In genomic region chr11:6237903-6238302, GRCh38 we compare ENCODE assay signal across 24 cellular contexts. TPM values are rescaled to one million over a fixed set of nuclear protein-coding genes. Genes with fewer than 3 reads are reported as not detected.
"Had no signal": no experiment of that assay in that cellular context is flagged by ENCODE, and none has a peak within 500 bp of the region (broad histone marks: within the 10 kb centered on the region; RNA-seq: fewer than 3 reads in every experiment).

No MANE protein-coding gene starts in this region.

- DNase-seq: colonic mucosa; dermis blood vessel endothelial cell; erythroblast; foreskin melanocyte; head of caudate nucleus; hippocampal formation; left colon; left ventricle myocardium superior; mucosa of descending colon; natural killer cell; posterior cingulate gyrus; sigmoid colon; stimulated activated CD4-positive, alpha-beta T cell treated with anti-CD3 and anti-CD28 coated beads, Interleukin-2, amount 100 ng/mL, for 24 hours; stimulated activated CD4-positive, alpha-beta T cell treated with anti-CD3 and anti-CD28 coated beads, Interleukin-4, amount 100 ng/mL, for 4 hours; stimulated activated naive CD4-positive, alpha-beta T cell had no signal

- H3K4me3 ChIP-seq: colonic mucosa, mucosa of descending colon, right atrium auricular region, sigmoid colon, skin epidermis had no signal

- H3K36me3 ChIP-seq: colonic mucosa, right atrium auricular region, sigmoid colon had no signal

- ATAC-seq: left colon, left ventricle myocardium superior, mucosa of descending colon, natural killer cell had no signal

- H3K9me3 ChIP-seq: colonic mucosa, mucosa of descending colon, right atrium auricular region, sigmoid colon had no signal

- H3K27ac ChIP-seq: colonic mucosa, right atrium auricular region, sigmoid colon, skin epidermis had no signal

- H3K27me3 ChIP-seq: colonic mucosa, right atrium auricular region, sigmoid colon had no signal

RNA-seq across cellular contexts. Expression of gene CNGA4, which starts 1.0 kb away (rescaled TPM):
- total RNA-seq: dermis blood vessel endothelial cell, endothelial cell of umbilical vein, left ventricle myocardium superior, myocyte, osteocyte, right atrium auricular region had no signal

RNA-seq across cellular contexts. Expression of gene CCKBR, which starts 21.7 kb away (rescaled TPM):
- total RNA-seq: colonic mucosa, dermis blood vessel endothelial cell, endothelial cell of umbilical vein, kidney epithelial cell, left colon, left ventricle myocardium superior, mammary epithelial cell, myocyte, natural killer cell, osteocyte, right atrium auricular region had no signal
- polyA plus RNA-seq: endothelial cell of umbilical vein, mammary epithelial cell, sigmoid colon had no signal

RNA-seq across cellular contexts. Expression of gene C11orf42, which starts 32.5 kb away (rescaled TPM):
- total RNA-seq: colonic mucosa, dermis blood vessel endothelial cell, endothelial cell of umbilical vein, kidney epithelial cell, left colon, left ventricle myocardium superior, mammary epithelial cell, mucosa of descending colon, myocyte, natural killer cell, neural crest cell, osteocyte, right atrium auricular region, sigmoid colon had no signal
- polyA plus RNA-seq: endothelial cell of umbilical vein, mammary epithelial cell, sigmoid colon, thymus had no signal

RNA-seq across cellular contexts. Expression of gene OR52W1, which starts 38.9 kb away (rescaled TPM):
- total RNA-seq: colonic mucosa, dermis blood vessel endothelial cell, endothelial cell of umbilical vein, kidney epithelial cell, left colon, left ventricle myocardium superior, mammary epithelial cell, mucosa of descending colon, myocyte, natural killer cell, neural crest cell, osteocyte, right atrium auricular region, sigmoid colon had no signal
- polyA plus RNA-seq: endothelial cell of umbilical vein, mammary epithelial cell, sigmoid colon had no signal
